Comparison of ENCODE assay signal across 16 cellular contexts in genomic region chr22:25281675-25282345, GRCh38.
A peak's percentile ranks its signal among the peaks of the same experiment; 100 is the strongest.
DNase-seq lines count a peak whose midpoint lies in the region; ATAC-seq and TF ChIP-seq lines count a peak whose summit lies in the region.
"Had no signal": no experiment of that assay in that cellular context is flagged by ENCODE, and none has a peak within 500 bp of the region (broad histone marks: within the 10 kb centered on the region; RNA-seq: fewer than 3 reads in every experiment).

No MANE protein-coding gene starts in this region.

- no peaks in the 10 kb centered on the region for H3K4me1 ChIP-seq in endocrine pancreas (ENCODE audit: control insufficient read depth, insufficient read depth, low read length)

- peak overlapping the region; percentile 32 for H3K4me3 ChIP-seq in endocrine pancreas (ENCODE audit: control insufficient read depth, insufficient read depth, low read length)

- peak overlapping the region; percentile 48 for H3K4me3 Mint-ChIP-seq in neural crest cell
- H3K4me3 Mint-ChIP-seq: activated CD8-positive, alpha-beta T cell treated with anti-CD3 and anti-CD28 coated beads, Interleukin-2, amount 10 ng/mL, durations not matched to agents 7 days and 5 days had no signal

- in situ Hi-C loops in G401 (cut with HindIII; ENCODE audit: low sequenced_read_pairs) (no loop called here), GM13977 (cut with MboI; ENCODE audit: low pct_unique_long_range_greater_than_20kb, low sequenced_read_pairs, unreplicated experiment) (no loop called here)

- peaks cover 28% of the 10 kb centered on the region for H3K4me1 Mint-ChIP-seq in neural crest cell

- peaks cover 72% of the 10 kb centered on the region for H3K27me3 Mint-ChIP-seq in neural crest cell (ENCODE audit: low read depth)

- H3K9me3 Mint-ChIP-seq in neural crest cell = no peaks in the 10 kb centered on the region
- H3K9me3 Mint-ChIP-seq: T-helper 2 cell treated with Interferon-gamma antibody and Interleukin-4, amounts not matched to agents 5 μg/mL and 100 μg/mL, for 36 hours had no signal

- no peak overlapping the region for H3K9ac ChIP-seq in endocrine pancreas (ENCODE audit: control insufficient read depth, insufficient read depth, low read length)
- H3K9ac ChIP-seq: KMS-11 had no signal

- no peak for TF ChIP-seq CTCF in neural crest cell (conservative IDR thresholded peaks at IDR 0.05)
- TF ChIP-seq CTCF in GM13977 (IDR thresholded peaks at IDR 0.05; ENCODE audit: extremely low read depth, insufficient read depth, missing control alignments) = no peak

- no peaks in the 10 kb centered on the region for H3K9me3 ChIP-seq in endocrine pancreas (ENCODE audit: control insufficient read depth, low read length)
- H3K9me3 ChIP-seq: left ventricle myocardium inferior had no signal

- H3K27ac Mint-ChIP-seq in neural crest cell (ENCODE audit: unreplicated experiment) = no peak overlapping the region
- H3K27ac Mint-ChIP-seq: activated CD8-positive, alpha-beta T cell treated with anti-CD3 and anti-CD28 coated beads, Interleukin-2, amount 10 ng/mL, durations not matched to agents 7 days and 5 days; T-helper 2 cell treated with Interferon-gamma antibody and Interleukin-4, amounts not matched to agents 5 μg/mL and 100 μg/mL, for 36 hours had no signal

- DNase-seq in G401 (ENCODE audit: low spot score) = peak; percentile 8
- peak; percentile 30 for DNase-seq in NCI-H69 (lab: John Stamatoyannopoulos, UW)
- no peak for DNase-seq in neural crest cell (ENCODE audit: low read depth, low spot score)
- DNase-seq in T-helper 2 cell = no peak
- DNase-seq in GM13977 (ENCODE audit: low spot score) = no peak
- DNase-seq: activated CD8-positive, alpha-beta T cell treated with anti-CD3 and anti-CD28 coated beads, Interleukin-2, amount 10 ng/mL, durations not matched to agents 7 days and 5 days; activated naive CD4-positive, alpha-beta T cell treated with anti-CD3 and anti-CD28 coated beads, Interleukin-2, amount 50 U/mL, for 16 hours; EL; left ventricle myocardium inferior; NCI-H2029; PC-3 had no signal

- no peaks in the 10 kb centered on the region for H3K27me3 ChIP-seq in endocrine pancreas (ENCODE audit: control insufficient read depth, insufficient read depth, low read length)

- H3K36me3 Mint-ChIP-seq in neural crest cell (ENCODE audit: low read depth) = no peaks in the 10 kb centered on the region

- ATAC-seq in HG03095 (IDR thresholded peaks at IDR 0.05; ENCODE audit: unreplicated experiment) (no peak), HG02759 (IDR thresholded peaks at IDR 0.05; ENCODE audit: unreplicated experiment) (no peak)
- ATAC-seq: activated CD8-positive, alpha-beta T cell treated with anti-CD3 and anti-CD28 coated beads, Interleukin-2, amount 10 ng/mL, durations not matched to agents 7 days and 5 days; PC-3 had no signal

- H3K36me3 ChIP-seq in endocrine pancreas (ENCODE audit: control insufficient read depth, insufficient read depth, low read length) = no peaks in the 10 kb centered on the region
- H3K36me3 ChIP-seq: left ventricle myocardium inferior had no signal

Comparison
In these comparisons a context has a peak if more than half of its experiments do, and no peak if none do; other contexts are left out.
1. DNase-seq: peak in G401 (single experiment) and NCI-H69 (single experiment); none in neural crest cell (single experiment), T-helper 2 cell (0 of 5) and GM13977 (single experiment).